9 cellular contexts compared by ENCODE assay signal in genomic region chr2:37645363-37645762, GRCh38. TPM values are rescaled to one million over a fixed set of nuclear protein-coding genes. Genes with fewer than 3 reads are reported as not detected.
DNase-seq lines count a peak whose midpoint lies in the region; ATAC-seq lines count a peak whose summit lies in the region.
"Had no signal": no experiment of that assay in that cellular context is flagged by ENCODE, and none has a peak within 500 bp of the region (broad histone marks: within the 10 kb centered on the region; RNA-seq: fewer than 3 reads in every experiment).

No MANE protein-coding gene starts in this region.

- H4K20me1 ChIP-seq in BLaER1 treated with 17β-estradiol and CSF1 and Interleukin-3, amounts not matched to agents 10 nM and 100 nM: peaks cover 0 to 70% (median 42%) of the 10 kb centered on the region in 11 experiments; a peak in 15 of 22 replicates

- no peaks in the 10 kb centered on the region for H3K9me3 Mint-ChIP-seq in activated CD4-positive, alpha-beta memory T cell treated with anti-CD3 and anti-CD28 coated beads for 36 hours

- peaks cover 40 to 97% (median 82%) of the 10 kb centered on the region in 11 experiments for H3K36me3 ChIP-seq in BLaER1 treated with 17β-estradiol and CSF1 and Interleukin-3, amounts not matched to agents 10 nM and 100 nM

- H3K27ac Mint-ChIP-seq in activated CD4-positive, alpha-beta memory T cell treated with anti-CD3 and anti-CD28 coated beads for 36 hours: peak overlapping the region; percentile 82

- H3K27ac ChIP-seq in BLaER1 treated with 17β-estradiol and CSF1 and Interleukin-3, amounts not matched to agents 10 nM and 100 nM: peak overlapping the region in 4 of 11 experiments; percentile 12 to 44 (median 29); a peak in 5 of 22 replicates

- no peak overlapping the region for H3K4me3 ChIP-seq in BLaER1 treated with 17β-estradiol and CSF1 and Interleukin-3, amounts not matched to agents 10 nM and 100 nM

- peaks cover 0 to 38% (median 25%) of the 10 kb centered on the region in 11 experiments; a peak in 16 of 22 replicates for H3K9me3 ChIP-seq in BLaER1 treated with 17β-estradiol and CSF1 and Interleukin-3, amounts not matched to agents 10 nM and 100 nM (replicated peaks in 1 of 11)

- no peaks in the 10 kb centered on the region for H3K27me3 ChIP-seq in BLaER1 treated with 17β-estradiol and CSF1 and Interleukin-3, amounts not matched to agents 10 nM and 100 nM

- peak; percentile 72 for DNase-seq in HS-5 (ENCODE audit: low read depth)
- peak; percentile 38 for DNase-seq in activated CD4-positive, alpha-beta memory T cell treated with anti-CD3 and anti-CD28 coated beads for 36 hours
- peak; percentile 41 for DNase-seq in glomerular visceral epithelial cell (ENCODE audit: extremely low spot score)
- DNase-seq in hippocampal formation (lab: John Stamatoyannopoulos, UW): no peak
- no peak for DNase-seq in hepatic stellate cell (ENCODE audit: low spot score)
- no peak for DNase-seq in T1000 (lab: John Stamatoyannopoulos, UW)
- DNase-seq: NCI-H2029 had no signal

- peaks cover 15 to 96% (median 61%) of the 10 kb centered on the region in 10 experiments for H3K4me1 ChIP-seq in BLaER1 treated with 17β-estradiol and CSF1 and Interleukin-3, amounts not matched to agents 10 nM and 100 nM

- peaks cover 66% of the 10 kb centered on the region for H3K36me3 Mint-ChIP-seq in activated CD4-positive, alpha-beta memory T cell treated with anti-CD3 and anti-CD28 coated beads for 36 hours

- no peak overlapping the region for H3K4me3 Mint-ChIP-seq in activated CD4-positive, alpha-beta memory T cell treated with anti-CD3 and anti-CD28 coated beads for 36 hours

- CTCF ChIA-PET in activated CD4-positive, alpha-beta memory T cell treated with anti-CD3 and anti-CD28 coated beads for 36 hours (lab: Charles Lee): interaction anchor here (2.6 kb wide), 1 partner anchor 9 kb away, joined by 11 read pairs; no protein-coding TSS in a partner anchor

- peak overlapping the region in 7 of 11 experiments; percentile 14 to 88 (median 52); a peak in 14 of 22 replicates for H3K4me2 ChIP-seq in BLaER1 treated with 17β-estradiol and CSF1 and Interleukin-3, amounts not matched to agents 10 nM and 100 nM

- H3K4me1 Mint-ChIP-seq in activated CD4-positive, alpha-beta memory T cell treated with anti-CD3 and anti-CD28 coated beads for 36 hours (ENCODE audit: low read depth): peaks cover 90% of the 10 kb centered on the region

- no peak for ATAC-seq in GM18870 (IDR thresholded peaks at IDR 0.05; ENCODE audit: unreplicated experiment)

- 0 out of 22 replicates have a peak overlapping the region, but pooled peaks of 1 of the 11 experiments have one; percentile 19 for H3K9ac ChIP-seq in BLaER1 treated with 17β-estradiol and CSF1 and Interleukin-3, amounts not matched to agents 10 nM and 100 nM

- no peaks in the 10 kb centered on the region for H3K27me3 Mint-ChIP-seq in activated CD4-positive, alpha-beta memory T cell treated with anti-CD3 and anti-CD28 coated beads for 36 hours

- intact Hi-C loops in activated CD4-positive, alpha-beta memory T cell treated with anti-CD3 and anti-CD28 coated beads for 36 hours (cut with micrococcal nuclease): loop anchor here (1.0 kb wide), 1 partner anchor 10 kb away; no protein-coding TSS in a partner anchor

- POLR2A ChIA-PET in activated CD4-positive, alpha-beta memory T cell treated with anti-CD3 and anti-CD28 coated beads for 36 hours (lab: Charles Lee): interaction anchor here (0.8 to 1.4 kb wide), 3 partner anchors 11 to 21 kb away, joined by 3 to 4 read pairs (median 3); no protein-coding TSS in a partner anchor

RNA-seq across cellular contexts. Expression of gene CDC42EP3, which starts 26.1 kb away (rescaled TPM):
- 10 to 100 TPM; 24.0 to 24.8 TPM for total RNA-seq in activated CD4-positive, alpha-beta memory T cell treated with anti-CD3 and anti-CD28 coated beads for 36 hours

Comparison
In these comparisons a context has a peak if more than half of its experiments do, and no peak if none do; other contexts are left out.
1. DNase-seq: peak in HS-5 (single experiment), activated CD4-positive, alpha-beta memory T cell treated with anti-CD3 and anti-CD28 coated beads for 36 hours (single experiment) and glomerular visceral epithelial cell (single experiment); none in hippocampal formation (0 of 2), hepatic stellate cell (single experiment) and T1000 (single experiment).